In genomic region chr1:219927956-219928790, GRCh38 we compare ENCODE assay signal across 8 cellular contexts. TPM values are rescaled to one million over a fixed set of nuclear protein-coding genes. Genes with fewer than 3 reads are reported as not detected.
DNase-seq lines count a peak whose midpoint lies in the region; FAIRE-seq and TF ChIP-seq lines count a peak whose summit lies in the region.

Gene SLC30A10 (minus strand): TSS chr1:219928557. CDS start chr1:219928440, 117 bp downstream.

- no peaks in the 10 kb centered on the region for H3K79me2 ChIP-seq in astrocyte (ENCODE audit: insufficient read depth, low read length)

- H3K27me3 ChIP-seq in breast epithelium (peaks cover 0 to 19% of the 10 kb centered on the region in 2 donors), astrocyte (ENCODE audit: insufficient read depth, low read length) (peaks cover 13% of the 10 kb centered on the region)

- TF ChIP-seq POLR2A in breast epithelium (IDR thresholded peaks at IDR 0.05) = no peak

- no TSS peak for BruUV-seq in MCF 10A (replicated peaks; lab: Mats Ljungman, UMichigan)

- H3K4me1 Mint-ChIP-seq in MCF 10A (ENCODE audit: insufficient read depth, unreplicated experiment) (peaks cover 9% of the 10 kb centered on the region), astrocyte (ENCODE audit: low read depth, unreplicated experiment) (no peaks in the 10 kb centered on the region)

- CTCF ChIA-PET in MCF 10A (lab: Yijun Ruan, JAX) = interaction anchor here (0.6 to 1.0 kb wide), 2 partner anchors 8 to 179 kb away, joined by 3 to 4 read pairs; no protein-coding TSS in a partner anchor

- H3K4me2 ChIP-seq in astrocyte (ENCODE audit: low read length) = peak within 1 kb of the TSS; percentile 96

- H3K36me3 Mint-ChIP-seq in MCF 10A (ENCODE audit: insufficient read depth, unreplicated experiment) (no peaks in the 10 kb centered on the region), astrocyte (ENCODE audit: low read depth, unreplicated experiment) (no peaks in the 10 kb centered on the region)

- H3K4me1 ChIP-seq in breast epithelium = peaks cover 0 to 4% of the 10 kb centered on the region in 2 donors
- H3K4me1 ChIP-seq in astrocyte (ENCODE audit: insufficient read depth, low read length) = peaks cover 4% of the 10 kb centered on the region

- H3K9ac ChIP-seq in astrocyte (ENCODE audit: low read length) = no peak within 1 kb of the TSS

- TF ChIP-seq EP300 in Ishikawa (IDR thresholded peaks at IDR 0.05; ENCODE audit: borderline replicate concordance) = no peak

- no peak within 1 kb of the TSS for H3K27ac Mint-ChIP-seq in MCF 10A (ENCODE audit: low read depth, unreplicated experiment)
- H3K27ac Mint-ChIP-seq in astrocyte (ENCODE audit: unreplicated experiment) = no peak within 1 kb of the TSS

- TF ChIP-seq CTCF in breast epithelium (IDR thresholded peaks at IDR 0.05) (no peak), MCF 10A (IDR thresholded peaks at IDR 0.05; ENCODE audit: unreplicated experiment) (no peak), astrocyte (IDR thresholded peaks at IDR 0.05; ENCODE audit: insufficient read depth, low read depth, low read length) (no peak)

- H3K4me3 ChIP-seq in breast epithelium = peak within 1 kb of the TSS; percentile 36 to 65 (median 37)
- H3K4me3 ChIP-seq in astrocyte (ENCODE audit: insufficient read depth, low read depth, low read length) = peak within 1 kb of the TSS; percentile 59
- peak within 1 kb of the TSS; percentile 65 for H3K4me3 ChIP-seq in iPS-18c (ENCODE audit: insufficient read depth, low read depth, low read length)
- H3K4me3 ChIP-seq in skeletal muscle cell (ENCODE audit: low read depth, low read length) = peak within 1 kb of the TSS; percentile 48

- H3K9me3 Mint-ChIP-seq in MCF 10A (ENCODE audit: unreplicated experiment) = no peaks in the 10 kb centered on the region
- H3K9me3 Mint-ChIP-seq in astrocyte (ENCODE audit: unreplicated experiment) = no peaks in the 10 kb centered on the region

- H3K4me3 Mint-ChIP-seq in MCF 10A (ENCODE audit: unreplicated experiment) = no peak within 1 kb of the TSS
- peak within 1 kb of the TSS; percentile 79 for H3K4me3 Mint-ChIP-seq in astrocyte (ENCODE audit: unreplicated experiment)

- H3K27me3 Mint-ChIP-seq in MCF 10A (ENCODE audit: insufficient read depth, unreplicated experiment) = no peaks in the 10 kb centered on the region
- H3K27me3 Mint-ChIP-seq in astrocyte (ENCODE audit: low read depth, unreplicated experiment) = peaks cover 30% of the 10 kb centered on the region

- intact Hi-C loops in breast epithelium (cut with DNase I; ENCODE audit: low total_unique reads) = no loop called here
- intact Hi-C loops in MCF 10A (cut with micrococcal nuclease) = no loop called here

- TF ChIP-seq RAD21 in Ishikawa (IDR thresholded peaks at IDR 0.05; ENCODE audit: low read depth) = no peak

- H3K36me3 ChIP-seq in breast epithelium (no peaks in the 10 kb centered on the region), astrocyte (ENCODE audit: insufficient read depth, low read length) (no peaks in the 10 kb centered on the region)

- H2AFZ ChIP-seq in astrocyte (ENCODE audit: low read depth, low read length) = peak within 1 kb of the TSS; percentile 94

- H4K20me1 ChIP-seq in astrocyte (ENCODE audit: insufficient read depth, low read length) = no peaks in the 10 kb centered on the region

- H3K9me3 ChIP-seq in breast epithelium (no peaks in the 10 kb centered on the region), astrocyte (ENCODE audit: insufficient read depth, low read depth, low read length) (no peaks in the 10 kb centered on the region), iPS-18c (ENCODE audit: control insufficient read depth, insufficient read depth, low read length) (no peaks in the 10 kb centered on the region)

- POLR2A ChIA-PET in MCF 10A (lab: Yijun Ruan, JAX) = no interaction called here

- no peak for FAIRE-seq in astrocyte (lab: Jason Lieb, UNC)

- no peak within 1 kb of the TSS for H3K27ac ChIP-seq in breast epithelium
- H3K27ac ChIP-seq in astrocyte (ENCODE audit: low read depth, low read length) = no peak within 1 kb of the TSS

- DNase-seq in breast epithelium (ENCODE audit: low spot score in 2 of 2) (no peak), MCF 10A (ENCODE audit: unreplicated experiment) (no peak), astrocyte (ENCODE audit: low read depth) (peak; percentile 10), skeletal muscle cell (ENCODE audit: low read depth) (no peak), middle frontal gyrus (ENCODE audit: extremely low spot score, low spot score) (no peak)
- DNase-seq in activated CD4-positive, CD25-positive, alpha-beta regulatory T cell treated with anti-CD3 and anti-CD28 coated beads, Interleukin-2, amount 50 U/mL, for 72 hours = no peak

TF ChIP-seq in Ishikawa, 13 proteins besides CTCF, POLR2A, EP300 and RAD21:
- TF ChIP-seq REST (IDR thresholded peaks at IDR 0.05; ENCODE audit: low read depth) (no peak), TCF12 (IDR thresholded peaks at IDR 0.05; ENCODE audit: low read depth) (no peak), ZBTB7A (IDR thresholded peaks at IDR 0.05; ENCODE audit: low read depth) (peak; percentile 33; the same call in 1 of the 2 replicates), CREB1 (IDR thresholded peaks at IDR 0.05; ENCODE audit: low read depth) (no peak), MAX (IDR thresholded peaks at IDR 0.05) (no peak)

RNA-seq across cellular contexts. Expression of gene SLC30A10, which starts in this region (rescaled TPM):
- total RNA-seq in breast epithelium (not detected), MCF 10A (2022) (not detected in 2 replicates), astrocyte (not detected in 2 replicates)

Comparison
In these comparisons a context has a peak if more than half of its experiments do, and no peak if none do; other contexts are left out.
1. Peak in DNase-seq, H3K4me3 ChIP-seq and H3K4me2 ChIP-seq in astrocyte; RNA of the gene not detected or under 1 TPM.